In genomic region chr1:204691328-204691730, GRCh38 we compare ENCODE assay signal across 9 cellular contexts. TPM values are rescaled to one million over a fixed set of nuclear protein-coding genes. Genes with fewer than 3 reads are reported as not detected.
DNase-seq lines count a peak whose midpoint lies in the region; ATAC-seq and TF ChIP-seq lines count a peak whose summit lies in the region.
"Not testable (repeated sequence)": the region's sequence is repeated elsewhere in the genome, so short reads cannot be mapped to it uniquely, and the experiment has no call there.
"Had no signal": no experiment of that assay in that cellular context is flagged by ENCODE, and none has a peak within 500 bp of the region (broad histone marks: within the 10 kb centered on the region; RNA-seq: fewer than 3 reads in every experiment).

No MANE protein-coding gene starts in this region.

- TF ChIP-seq POLR2A in erythroblast (IDR thresholded peaks at IDR 0.05; ENCODE audit: low read length): not testable (repeated sequence)

- peaks cover 33% of the 10 kb centered on the region for H3K27me3 Mint-ChIP-seq in activated T-cell treated with anti-CD3 and anti-CD28 coated beads, Interleukin-2, amount 50 U/mL, for 24 hours

- not testable (repeated sequence) for H4K20me1 ChIP-seq in BLaER1 treated with 17β-estradiol and CSF1 and Interleukin-3, amounts not matched to agents 10 nM and 100 nM

- H3K36me3 Mint-ChIP-seq in activated T-cell treated with anti-CD3 and anti-CD28 coated beads, Interleukin-2, amount 50 U/mL, for 24 hours (ENCODE audit: low read depth): not testable (repeated sequence)

- not testable (repeated sequence) for H3K23ac ChIP-seq in mesenchymal stem cell (ENCODE audit: low read length in 2 of 2)

- DNase-seq in GM10266 (ENCODE audit: extremely low spot score) (peak; percentile 71), NAMALWA (ENCODE audit: low spot score) (peak; percentile 39), RPMI8226 (peak; percentile 63), erythroblast (lab: John Stamatoyannopoulos, UW) (peak; percentile 89 to 90), mesenchymal stem cell (peak; percentile 45)
- DNase-seq in activated T-cell treated with anti-CD3 and anti-CD28 coated beads, Interleukin-2, amount 50 U/mL, for 24 hours: not testable (repeated sequence)

- H3K18ac ChIP-seq in mesenchymal stem cell (ENCODE audit: low read depth in 1 of 2, low read length in 2 of 2): not testable (repeated sequence)

- not testable (repeated sequence) for H2AFZ ChIP-seq in mesenchymal stem cell (ENCODE audit: low read depth, low read length)

- H3K4me3 ChIP-seq in BLaER1 treated with 17β-estradiol and CSF1 and Interleukin-3, amounts not matched to agents 10 nM and 100 nM; mesenchymal stem cell (ENCODE audit: insufficient read depth in 1 of 2, low read depth in 1 of 2, low read length in 2 of 2): not testable (repeated sequence)

- not testable (repeated sequence) for H3K4ac ChIP-seq in mesenchymal stem cell (ENCODE audit: low read depth in 1 of 2, low read length in 2 of 2)

- H2BK15ac ChIP-seq in mesenchymal stem cell (ENCODE audit: low read depth, poor library complexity, severe bottlenecking): not testable (repeated sequence)

- H3K14ac ChIP-seq in mesenchymal stem cell (ENCODE audit: low read length in 2 of 2): not testable (repeated sequence)

- not testable (repeated sequence) for H3K79me1 ChIP-seq in mesenchymal stem cell (replicated peaks; ENCODE audit: low read length, poor library complexity, severe bottlenecking)

- H3K36me3 ChIP-seq in BLaER1 treated with 17β-estradiol and CSF1 and Interleukin-3, amounts not matched to agents 10 nM and 100 nM; mesenchymal stem cell (ENCODE audit: control insufficient read depth in 1 of 2, insufficient read depth in 2 of 2, low read depth in 1 of 2, low read length in 2 of 2): not testable (repeated sequence)

- not testable (repeated sequence) for H2AK5ac ChIP-seq in mesenchymal stem cell (ENCODE audit: low read length, severe bottlenecking)

- H3K4me3 Mint-ChIP-seq in activated T-cell treated with anti-CD3 and anti-CD28 coated beads, Interleukin-2, amount 50 U/mL, for 24 hours: not testable (repeated sequence)

- 56% methylated on average over 2 of the region's 6 CpGs for WGBS in mesenchymal stem cell

- H2BK120ac ChIP-seq in mesenchymal stem cell (ENCODE audit: low read depth, low read length): not testable (repeated sequence)

- peak overlapping the region in 2 of 11 experiments; percentile 35 to 38; a peak in 4 of 22 replicates for H3K9ac ChIP-seq in BLaER1 treated with 17β-estradiol and CSF1 and Interleukin-3, amounts not matched to agents 10 nM and 100 nM
- not testable (repeated sequence) for H3K9ac ChIP-seq in mesenchymal stem cell (ENCODE audit: low read length)

- TF ChIP-seq CTCF in GM10266 (IDR thresholded peaks at IDR 0.05; ENCODE audit: control insufficient read depth, insufficient read depth, low read depth, missing control alignments): not testable (repeated sequence)

- not testable (repeated sequence) for H3K9me3 ChIP-seq in BLaER1 treated with 17β-estradiol and CSF1 and Interleukin-3, amounts not matched to agents 10 nM and 100 nM (replicated peaks in 1 of 11); mesenchymal stem cell (ENCODE audit: control insufficient read depth, low read length)

- not testable (repeated sequence) for H2BK5ac ChIP-seq in mesenchymal stem cell (ENCODE audit: low read depth, low read length, poor library complexity, severe bottlenecking)

- not testable (repeated sequence) for H3K9me3 Mint-ChIP-seq in activated T-cell treated with anti-CD3 and anti-CD28 coated beads, Interleukin-2, amount 50 U/mL, for 24 hours

- H3K27ac Mint-ChIP-seq in activated T-cell treated with anti-CD3 and anti-CD28 coated beads, Interleukin-2, amount 50 U/mL, for 24 hours: peak overlapping the region; percentile 13

- not testable (repeated sequence) for H4K91ac ChIP-seq in mesenchymal stem cell (ENCODE audit: low read length)

- not testable (repeated sequence) for H3K27me3 ChIP-seq in BLaER1 treated with 17β-estradiol and CSF1 and Interleukin-3, amounts not matched to agents 10 nM and 100 nM
- peaks cover 60 to 80% of the 10 kb centered on the region in 2 experiments for H3K27me3 ChIP-seq in mesenchymal stem cell (ENCODE audit: control insufficient read depth in 1 of 2, insufficient read depth in 1 of 2, low read length in 2 of 2)

- not testable (repeated sequence) for H4K8ac ChIP-seq in mesenchymal stem cell (ENCODE audit: low read length)

- ATAC-seq in GM21723 (IDR thresholded peaks at IDR 0.05; ENCODE audit: unreplicated experiment): peak; percentile 71

- peaks cover 29 to 56% (median 44%) of the 10 kb centered on the region in 10 experiments for H3K4me1 ChIP-seq in BLaER1 treated with 17β-estradiol and CSF1 and Interleukin-3, amounts not matched to agents 10 nM and 100 nM
- not testable (repeated sequence) for H3K4me1 ChIP-seq in mesenchymal stem cell (ENCODE audit: control insufficient read depth, insufficient read depth, low read depth, low read length)

- H2BK12ac ChIP-seq in mesenchymal stem cell (ENCODE audit: low read length in 2 of 2): not testable (repeated sequence)

- H3K4me1 Mint-ChIP-seq in activated T-cell treated with anti-CD3 and anti-CD28 coated beads, Interleukin-2, amount 50 U/mL, for 24 hours (ENCODE audit: low read depth): not testable (repeated sequence)

- H3K4me2 ChIP-seq in BLaER1 treated with 17β-estradiol and CSF1 and Interleukin-3, amounts not matched to agents 10 nM and 100 nM: peak overlapping the region; percentile 6 to 85 (median 65); a peak in 21 of 22 replicates
- H3K4me2 ChIP-seq in mesenchymal stem cell (ENCODE audit: low read length, poor library complexity, severe bottlenecking): not testable (repeated sequence)

- H3K27ac ChIP-seq in BLaER1 treated with 17β-estradiol and CSF1 and Interleukin-3, amounts not matched to agents 10 nM and 100 nM: peak overlapping the region in 7 of 11 experiments; percentile 21 to 67 (median 45); a peak in 13 of 22 replicates
- H3K27ac ChIP-seq in mesenchymal stem cell (ENCODE audit: low read length, poor library complexity, severe bottlenecking): not testable (repeated sequence)

RNA-seq across cellular contexts. Expression of gene LRRN2, which starts 5.8 kb away (rescaled TPM):
- polyA plus RNA-seq in mesenchymal stem cell (2013, experiment 1 of 2): 11.9 TPM
- 11.8 TPM for polyA plus RNA-seq in mesenchymal stem cell (2013, experiment 2 of 2)
- polyA plus RNA-seq: CD14-positive monocyte had no signal
